ENCODE assay signal across 8 cellular contexts in genomic region chrX:102651968-102652744, GRCh38. TPM values are rescaled to one million over a fixed set of nuclear protein-coding genes. Genes with fewer than 3 reads are reported as not detected.
DNase-seq lines count a peak whose midpoint lies in the region; ATAC-seq, FAIRE-seq and TF ChIP-seq lines count a peak whose summit lies in the region.

No MANE protein-coding gene starts in this region.

- no peaks in the 10 kb centered on the region for H3K79me2 ChIP-seq in mesendoderm (ENCODE audit: control insufficient read depth, insufficient read depth, low read length)

- H3K4me2 ChIP-seq in mesendoderm (ENCODE audit: low read length) = peak overlapping the region; percentile 24

- no peak overlapping the region for H4K8ac ChIP-seq in mesendoderm (ENCODE audit: low read depth, low read length)

- no peaks in the 10 kb centered on the region for H3K9me3 ChIP-seq in effector memory CD4-positive, alpha-beta T cell (ENCODE audit: control insufficient read depth, low read length)

- no peak overlapping the region for H2BK120ac ChIP-seq in mesendoderm (ENCODE audit: low read depth, low read length)

- DNase-seq in GM12892 (ENCODE audit: insufficient read length) (no peak), mesendoderm (peak; percentile 55), cortex of kidney (lab: John Stamatoyannopoulos, UW) (no peak)
- peak; percentile 38 to 48 for DNase-seq in activated CD4-positive, alpha-beta T cell treated with anti-CD3 and anti-CD28 coated beads, Interleukin-2, amount 50 U/mL, for 48 hours
- DNase-seq in effector memory CD4-positive, alpha-beta T cell = peak; percentile 17 to 53 (median 44)
- peak; percentile 31 for DNase-seq in stimulated activated naive CD4-positive, alpha-beta T cell treated with Interleukin-2 at 50 U/mL for 16 hours (lab: John Stamatoyannopoulos, UW)

- WGBS in mesendoderm (ENCODE audit: extremely low coverage, insufficient coverage, low lambda C conversion rate) = no CpG with 5 or more reads among the region's 28 CpGs

- peak overlapping the region; percentile 71 for H3K4me3 ChIP-seq in effector memory CD4-positive, alpha-beta T cell (ENCODE audit: insufficient read depth, low read depth, low read length, poor library complexity, severe bottlenecking)
- H3K4me3 ChIP-seq in mesendoderm (ENCODE audit: low read length) = no peak overlapping the region

- H3K23ac ChIP-seq in mesendoderm (ENCODE audit: low read length) = no peak overlapping the region

- peak overlapping the region; percentile 29 for H3K9ac ChIP-seq in mesendoderm (ENCODE audit: low read length)

- no peaks in the 10 kb centered on the region for H3K79me1 ChIP-seq in mesendoderm (ENCODE audit: low read length)

- H3K36me3 ChIP-seq in effector memory CD4-positive, alpha-beta T cell (ENCODE audit: control insufficient read depth, insufficient read depth, low read length) = no peaks in the 10 kb centered on the region
- no peaks in the 10 kb centered on the region for H3K36me3 ChIP-seq in mesendoderm (ENCODE audit: control insufficient read depth, insufficient read depth, low read length)

- TF ChIP-seq POLR2A in GM12892 (IDR thresholded peaks at IDR 0.05; ENCODE audit: low read depth, low read length) = no peak

- H4K5ac ChIP-seq in mesendoderm (ENCODE audit: low read length) = no peak overlapping the region

- peak; percentile 48 for FAIRE-seq in GM12892 (lab: Jason Lieb, UNC)

- H2BK15ac ChIP-seq in mesendoderm (replicated peaks; ENCODE audit: low read depth) = no peak overlapping the region

- no peak overlapping the region for H3K4ac ChIP-seq in mesendoderm (ENCODE audit: low read depth, low read length)

- peak overlapping the region; percentile 67 for H3K27ac ChIP-seq in effector memory CD4-positive, alpha-beta T cell (ENCODE audit: insufficient read depth, low read length, poor library complexity, severe bottlenecking)
- H3K27ac ChIP-seq in mesendoderm (ENCODE audit: low read depth, low read length) = no peak overlapping the region

- no peak overlapping the region for H3K18ac ChIP-seq in mesendoderm (ENCODE audit: low read length)

- H3K4me1 ChIP-seq in effector memory CD4-positive, alpha-beta T cell (ENCODE audit: control insufficient read depth, insufficient read depth, low read length, poor library complexity, severe bottlenecking) = peaks cover 5% of the 10 kb centered on the region
- H3K4me1 ChIP-seq in mesendoderm (ENCODE audit: control insufficient read depth, low read depth, low read length) = no peaks in the 10 kb centered on the region

- no peaks in the 10 kb centered on the region for H3K27me3 ChIP-seq in effector memory CD4-positive, alpha-beta T cell (replicated peaks; ENCODE audit: control insufficient read depth, insufficient read depth, low read length, poor library complexity, severe bottlenecking)
- no peaks in the 10 kb centered on the region for H3K27me3 ChIP-seq in mesendoderm (ENCODE audit: insufficient read depth, low read length, poor library complexity)

- no peak overlapping the region for H3K56ac ChIP-seq in mesendoderm (ENCODE audit: low read length)

- H2BK5ac ChIP-seq in mesendoderm (ENCODE audit: low read length) = no peak overlapping the region

- no peak overlapping the region for H2AK5ac ChIP-seq in mesendoderm (ENCODE audit: low read length)

- peak; percentile 85 for ATAC-seq in HG03439 (IDR thresholded peaks at IDR 0.05; ENCODE audit: unreplicated experiment)
- ATAC-seq in HG03097 (IDR thresholded peaks at IDR 0.05; ENCODE audit: low FRiP score, unreplicated experiment) = no peak

RNA-seq across cellular contexts. Expression of gene GPRASP1, which starts 0.9 kb away (rescaled TPM):
- polyA plus RNA-seq in GM12892 (2012; ENCODE audit: missing spikeins) = 0.36 TPM
- 1.0 TPM for polyA plus RNA-seq in mesendoderm (2013, experiment 1 of 2)
- polyA plus RNA-seq in mesendoderm (2013, experiment 2 of 2) = 0.98 TPM

RNA-seq across cellular contexts. Expression of gene ARMCX5, which starts 52.8 kb away (rescaled TPM):
- polyA plus RNA-seq in GM12892 (2012; ENCODE audit: missing spikeins) = 10.2 TPM
- 14.0 TPM for polyA plus RNA-seq in mesendoderm (2013, experiment 1 of 2)
- polyA plus RNA-seq in mesendoderm (2013, experiment 2 of 2) = 14.6 TPM

Comparison
In these comparisons a context has a peak if more than half of its experiments do, and no peak if none do; other contexts are left out.
1. DNase-seq: peak in activated CD4-positive, alpha-beta T cell treated with anti-CD3 and anti-CD28 coated beads, Interleukin-2, amount 50 U/mL, for 48 hours (2 of 2), effector memory CD4-positive, alpha-beta T cell (3 of 3), mesendoderm (single experiment) and stimulated activated naive CD4-positive, alpha-beta T cell treated with Interleukin-2 at 50 U/mL for 16 hours (single experiment); none in GM12892 (single experiment) and cortex of kidney (single experiment).